ENCODE assay signal across 8 cellular contexts in the genomic region with DNA sequence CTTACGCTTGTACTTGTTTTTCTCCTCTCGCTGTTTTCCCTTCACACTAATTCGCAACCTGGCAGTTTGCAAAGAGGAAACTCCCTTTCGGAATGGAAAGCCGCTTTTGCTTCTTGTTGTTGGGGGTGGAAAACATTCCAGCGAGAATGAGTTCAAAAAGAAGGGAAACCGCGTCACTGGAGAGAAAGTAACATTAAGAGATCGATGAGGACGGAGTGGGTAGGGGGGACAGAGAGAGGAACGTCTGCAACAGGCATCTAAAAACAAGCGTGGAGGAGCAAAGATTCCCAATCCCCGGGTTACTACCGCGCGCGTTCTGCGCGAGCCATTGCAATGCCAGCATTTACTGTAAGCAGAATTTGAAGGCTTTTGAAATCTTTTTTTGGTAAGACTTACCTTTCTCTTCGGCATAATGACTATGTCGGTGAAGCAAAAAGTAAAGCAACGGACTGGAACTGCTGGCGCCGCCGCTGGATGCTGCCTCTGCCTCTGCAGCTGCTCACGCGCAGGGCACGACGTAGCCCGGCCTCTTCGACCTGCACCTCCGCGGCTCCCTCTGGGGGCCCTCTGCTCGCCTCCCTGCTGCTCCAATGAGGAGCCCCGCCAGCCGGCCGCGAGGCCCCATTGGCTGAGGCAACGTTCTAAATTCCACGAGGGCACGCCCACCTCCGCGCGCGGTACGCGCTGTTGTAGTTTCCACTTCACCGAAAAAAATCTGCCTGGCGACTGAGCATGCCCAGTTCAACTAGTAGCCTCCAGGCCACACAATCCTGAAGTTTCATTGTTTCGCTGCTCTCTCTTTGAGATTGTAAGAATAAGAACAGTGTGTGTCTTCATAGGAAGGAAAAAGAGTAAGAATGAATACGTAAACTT. TPM values are rescaled to one million over a fixed set of nuclear protein-coding genes. Genes with fewer than 3 reads are reported as not detected.
DNase-seq lines count a peak whose midpoint lies in the region; ATAC-seq and TF ChIP-seq lines count a peak whose summit lies in the region.

A gene (minus strand): TSS at position 533 of the 873 bp plus-strand sequence.

- H3K4me3 Mint-ChIP-seq in neural progenitor cell: peak within 1 kb of the TSS; percentile 92

- peak within 1 kb of the TSS; percentile 86 for H3K9ac ChIP-seq in MM.1S (ENCODE audit: low read length)
- H3K9ac ChIP-seq in neural progenitor cell: no peak within 1 kb of the TSS

- TF ChIP-seq CTCF in MM.1S (IDR thresholded peaks at IDR 0.05; ENCODE audit: low read length) (peak; percentile 20), foreskin keratinocyte (conservative IDR thresholded peaks at IDR 0.05) (peak; percentile 46), neural progenitor cell (IDR thresholded peaks at IDR 0.05) (peak; percentile 26)

- H3K9me2 ChIP-seq in MM.1S (replicated peaks; ENCODE audit: insufficient read depth, low read length): no peaks in the 10 kb centered on the region

- peaks cover 8% of the 10 kb centered on the region for H3K4me1 ChIP-seq in HAP-1
- H3K4me1 ChIP-seq in MM.1S (ENCODE audit: low read length): peaks cover 24% of the 10 kb centered on the region
- peaks cover 6% of the 10 kb centered on the region; the same call in 1 of the 2 replicates for H3K4me1 ChIP-seq in SJSA1 (replicated peaks)
- H3K4me1 ChIP-seq in foreskin keratinocyte: peaks cover 8% of the 10 kb centered on the region
- peaks cover 6% of the 10 kb centered on the region for H3K4me1 ChIP-seq in neural progenitor cell

- peaks cover 5% of the 10 kb centered on the region for H3K4me1 Mint-ChIP-seq in neural progenitor cell

- H3K9me3 ChIP-seq in HAP-1: no peaks in the 10 kb centered on the region
- no peaks in the 10 kb centered on the region for H3K9me3 ChIP-seq in MM.1S (replicated peaks; ENCODE audit: insufficient read depth, low read length)
- H3K9me3 ChIP-seq in SJSA1 (replicated peaks): no peaks in the 10 kb centered on the region
- no peaks in the 10 kb centered on the region for H3K9me3 ChIP-seq in neural progenitor cell (ENCODE audit: low read depth)

- H2AFZ ChIP-seq in MM.1S (ENCODE audit: low read length) (peak within 1 kb of the TSS; percentile 91), neural progenitor cell (replicated peaks) (peak within 1 kb of the TSS; percentile 88)

- H3F3A ChIP-seq in MM.1S (ENCODE audit: insufficient read depth, low read length) (peaks cover 5% of the 10 kb centered on the region; the same call in 1 of the 2 replicates), neural progenitor cell (ENCODE audit: low read depth) (peaks cover 16% of the 10 kb centered on the region)

- H3K27me3 ChIP-seq in HAP-1 (ENCODE audit: low read depth) (no peaks in the 10 kb centered on the region), MM.1S (replicated peaks; ENCODE audit: insufficient read depth, low read length) (no peaks in the 10 kb centered on the region), SJSA1 (replicated peaks) (no peaks in the 10 kb centered on the region), foreskin keratinocyte (no peaks in the 10 kb centered on the region), neural progenitor cell (no peaks in the 10 kb centered on the region)

- peak within 1 kb of the TSS; percentile 61 for H3K27ac Mint-ChIP-seq in neural progenitor cell

- DNase-seq in G401 (ENCODE audit: low spot score): peak; percentile 94
- peak; percentile 89 to 96 for DNase-seq in HAP-1 (ENCODE audit: low spot score in 2 of 2)
- peak; percentile 96 for DNase-seq in MM.1S
- peak; percentile 91 to 95 for DNase-seq in SJSA1 (ENCODE audit: low read depth in 1 of 2, low spot score in 2 of 2)
- DNase-seq in activated naive CD4-positive, alpha-beta T cell (lab: John Stamatoyannopoulos, UW): peak; percentile 73 to 93 (median 82)
- peak; percentile 74 to 83 for DNase-seq in foreskin keratinocyte
- peak; percentile 93 for DNase-seq in neural progenitor cell (ENCODE audit: low spot score)
- DNase-seq in stromal cell of bone marrow (ENCODE audit: low read depth): peak; percentile 90

- peaks cover 13% of the 10 kb centered on the region for H3K9me3 Mint-ChIP-seq in neural progenitor cell

- no peaks in the 10 kb centered on the region for H4K20me1 ChIP-seq in MM.1S (ENCODE audit: insufficient read depth, low read length)
- peaks cover 6% of the 10 kb centered on the region for H4K20me1 ChIP-seq in neural progenitor cell (ENCODE audit: low read depth)

- no peaks in the 10 kb centered on the region for H3K27me3 Mint-ChIP-seq in neural progenitor cell (ENCODE audit: insufficient read depth, low read depth)

- peak; percentile 87 for ATAC-seq in foreskin keratinocyte

- H3K79me2 ChIP-seq in MM.1S (ENCODE audit: low read length) (peaks cover 49% of the 10 kb centered on the region), neural progenitor cell (ENCODE audit: low read depth) (peaks cover 49% of the 10 kb centered on the region)

- peaks cover 16% of the 10 kb centered on the region for H3K36me3 Mint-ChIP-seq in neural progenitor cell

- H3K36me3 ChIP-seq in HAP-1 (replicated peaks) (peaks cover 4% of the 10 kb centered on the region; the same call in 1 of the 2 replicates), MM.1S (replicated peaks; ENCODE audit: insufficient read depth, low read length) (no peaks in the 10 kb centered on the region), SJSA1 (no peaks in the 10 kb centered on the region), neural progenitor cell (no peaks in the 10 kb centered on the region)

- H3K4me2 ChIP-seq in MM.1S (ENCODE audit: low read depth, low read length): peak within 1 kb of the TSS; percentile 66
- peak within 1 kb of the TSS; percentile 76 for H3K4me2 ChIP-seq in neural progenitor cell

- H3K4me3 ChIP-seq in HAP-1 (peak within 1 kb of the TSS; percentile 60), MM.1S (ENCODE audit: low read length) (peak within 1 kb of the TSS; percentile 98), SJSA1 (peak within 1 kb of the TSS; percentile 59), neural progenitor cell (peak within 1 kb of the TSS; percentile 57)

- H3K27ac ChIP-seq in MM.1S (ENCODE audit: low read length) (peak within 1 kb of the TSS; percentile 82), SJSA1 (peak within 1 kb of the TSS; percentile 51), foreskin keratinocyte (peak within 1 kb of the TSS; percentile 61), neural progenitor cell (no peak within 1 kb of the TSS)

- in situ Hi-C loops in G401 (cut with HindIII; ENCODE audit: low sequenced_read_pairs): no loop called here
- in situ Hi-C loops in HAP-1 (cut with MboI; ENCODE audit: low sequenced_read_pairs): no loop called here

RNA-seq across cellular contexts. Expression of the gene that starts here (rescaled TPM):
- total RNA-seq in G401 (2014; rRNA removed; shearing (Covaris generic)): 336 and 400 TPM in 2 replicates
- total RNA-seq in SJSA1 (2014; rRNA removed; shearing (Covaris generic)): 191 and 375 TPM in 2 replicates
- total RNA-seq in foreskin keratinocyte: 64.3 and 74.9 TPM in 2 replicates
- polyA plus RNA-seq in foreskin keratinocyte: 84.0 and 92.9 TPM in 2 replicates
- total RNA-seq in neural progenitor cell (ENCODE audit: low replicate concordance): 166 and 308 TPM in 2 replicates
